35 cellular contexts compared by ENCODE assay signal in genomic region chr17:49903523-49903922, GRCh38. TPM values are rescaled to one million over a fixed set of nuclear protein-coding genes. Genes with fewer than 3 reads are reported as not detected.
"Had no signal": no experiment of that assay in that cellular context is flagged by ENCODE, and none has a peak within 500 bp of the region (broad histone marks: within the 10 kb centered on the region; RNA-seq: fewer than 3 reads in every experiment).

No MANE protein-coding gene starts in this region.

- H3K27ac Mint-ChIP-seq: activated CD4-positive, alpha-beta memory T cell treated with anti-CD3 and anti-CD28 coated beads for 36 hours; activated naive CD4-positive, alpha-beta T cell treated with anti-CD3 and anti-CD28 coated beads for 36 hours; activated naive CD8-positive, alpha-beta T cell treated with anti-CD3 and anti-CD28 coated beads for 36 hours; activated T-helper 1 cell treated with anti-CD3 and anti-CD28 coated beads, Interleukin-12 subunit alpha, Interleukin-12 subunit beta, Interleukin-2, Interleukin-4 antibody, amounts not matched to agents 30 ng/mL and 10 ng/mL and 1 ng/mL, durations not matched to agents 14 hours and 24 hours and 36 hours; natural killer cell had no signal

- H3K9me3 ChIP-seq: adrenal gland, body of pancreas, colonic mucosa, gastrocnemius medialis, left lung, lower lobe of right lung, neutrophil, right lobe of liver, tibial nerve had no signal

- H3K4me3 ChIP-seq: adrenal gland, body of pancreas, cardiac muscle cell, colonic mucosa, gastrocnemius medialis, left lung, lower lobe of right lung, right lobe of liver, tibial nerve had no signal

- H3K36me3 ChIP-seq: adrenal gland, cardiac muscle cell, colonic mucosa, gastrocnemius medialis, left lung, lower lobe of right lung, neutrophil, right lobe of liver, tibial nerve had no signal

- DNase-seq: activated CD4-positive, alpha-beta memory T cell treated with anti-CD3 and anti-CD28 coated beads for 36 hours; activated CD4-positive, alpha-beta T cell treated with anti-CD3 and anti-CD28 coated beads for 48 hours; activated CD4-positive, CD25-positive, alpha-beta regulatory T cell; activated CD8-positive, alpha-beta memory T cell treated with anti-CD3 and anti-CD28 coated beads, Interleukin-2, amount 50 U/mL, for 4 hours; activated effector memory CD4-positive, alpha-beta T cell treated with anti-CD3 and anti-CD28 coated beads, Interleukin-2, amount 50 U/mL, for 16 hours; activated naive CD4-positive, alpha-beta T cell treated with anti-CD3 and anti-CD28 coated beads for 36 hours; activated naive CD8-positive, alpha-beta T cell treated with anti-CD3 and anti-CD28 coated beads for 36 hours; activated T-cell treated with anti-CD3 and anti-CD28 coated beads, Interleukin-2, amount 50 U/mL, for 1 hour; adrenal gland; aorta; body of pancreas; cerebellar nuclear complex; colonic mucosa; effector memory CD4-positive, alpha-beta T cell; erythroblast; gastrocnemius medialis; hypothalamus; left lung; lower lobe of right lung; mesenchymal stem cell; natural killer cell; right lobe of liver; stimulated activated CD4-positive, alpha-beta T cell treated with anti-CD3 and anti-CD28 coated beads, Interleukin-2, amount 100 ng/mL, for 48 hours; stimulated activated naive CD4-positive, alpha-beta T cell treated with Interleukin-2 at 50 U/mL for 16 hours had no signal

- H3K36me3 Mint-ChIP-seq: activated CD4-positive, alpha-beta memory T cell treated with anti-CD3 and anti-CD28 coated beads for 36 hours; activated naive CD8-positive, alpha-beta T cell treated with anti-CD3 and anti-CD28 coated beads for 36 hours; natural killer cell had no signal

- H3K9me3 Mint-ChIP-seq: activated CD4-positive, alpha-beta memory T cell treated with anti-CD3 and anti-CD28 coated beads for 36 hours; activated naive CD4-positive, alpha-beta T cell treated with anti-CD3 and anti-CD28 coated beads for 36 hours; activated naive CD8-positive, alpha-beta T cell treated with anti-CD3 and anti-CD28 coated beads for 36 hours; activated T-helper 1 cell treated with anti-CD3 and anti-CD28 coated beads, Interleukin-12 subunit alpha, Interleukin-12 subunit beta, Interleukin-2, Interleukin-4 antibody, amounts not matched to agents 30 ng/mL and 10 ng/mL and 1 ng/mL, durations not matched to agents 14 hours and 24 hours and 36 hours; natural killer cell had no signal

- H3K4me3 Mint-ChIP-seq: activated CD4-positive, alpha-beta memory T cell treated with anti-CD3 and anti-CD28 coated beads for 36 hours; activated naive CD4-positive, alpha-beta T cell treated with anti-CD3 and anti-CD28 coated beads for 36 hours; activated naive CD8-positive, alpha-beta T cell treated with anti-CD3 and anti-CD28 coated beads for 36 hours; activated T-helper 1 cell treated with anti-CD3 and anti-CD28 coated beads, Interleukin-12 subunit alpha, Interleukin-12 subunit beta, Interleukin-2, Interleukin-4 antibody, amounts not matched to agents 30 ng/mL and 10 ng/mL and 1 ng/mL, durations not matched to agents 14 hours and 24 hours and 36 hours; natural killer cell had no signal

- ATAC-seq: body of pancreas, gastrocnemius medialis, left lung, lower lobe of right lung, natural killer cell, right lobe of liver had no signal

- H3K4me1 ChIP-seq: adrenal gland, colonic mucosa, gastrocnemius medialis, lower lobe of right lung, right lobe of liver had no signal

- H3K4me1 Mint-ChIP-seq: activated naive CD8-positive, alpha-beta T cell treated with anti-CD3 and anti-CD28 coated beads for 36 hours; natural killer cell had no signal

- H3K27ac ChIP-seq: adrenal gland, body of pancreas, cardiac muscle cell, colonic mucosa, gastrocnemius medialis, left lung, lower lobe of right lung, neutrophil, right lobe of liver, tibial nerve had no signal

RNA-seq across cellular contexts. Expression of gene TAC4, which starts 55.7 kb away (rescaled TPM):
- total RNA-seq: activated CD4-positive, alpha-beta memory T cell treated with anti-CD3 and anti-CD28 coated beads for 36 hours; activated CD8-positive, alpha-beta memory T cell treated with anti-CD3 and anti-CD28 coated beads for 36 hours; activated naive CD4-positive, alpha-beta T cell treated with anti-CD3 and anti-CD28 coated beads for 36 hours; activated naive CD8-positive, alpha-beta T cell treated with anti-CD3 and anti-CD28 coated beads for 36 hours; activated T-helper 1 cell treated with anti-CD3 and anti-CD28 coated beads, Interleukin-12 subunit alpha, Interleukin-12 subunit beta, Interleukin-2, Interleukin-4 antibody, amounts not matched to agents 30 ng/mL and 10 ng/mL and 1 ng/mL, durations not matched to agents 14 hours and 24 hours and 36 hours; aorta; body of pancreas; cardiac muscle cell; colonic mucosa; dermis microvascular lymphatic vessel endothelial cell; gastrocnemius medialis; left lung; lower lobe of right lung; mononuclear cell; natural killer cell; osteocyte; posterior vena cava; right lobe of liver; T-helper 1 cell treated with Interleukin-12 subunit alpha and Interleukin-12 subunit beta and Interleukin-4 antibody, amounts not matched to agents 30 ng/mL and 1 ng/mL, for 36 hours; temporal lobe; tibial nerve had no signal
- polyA plus RNA-seq: aorta had no signal
